In the genomic region with DNA sequence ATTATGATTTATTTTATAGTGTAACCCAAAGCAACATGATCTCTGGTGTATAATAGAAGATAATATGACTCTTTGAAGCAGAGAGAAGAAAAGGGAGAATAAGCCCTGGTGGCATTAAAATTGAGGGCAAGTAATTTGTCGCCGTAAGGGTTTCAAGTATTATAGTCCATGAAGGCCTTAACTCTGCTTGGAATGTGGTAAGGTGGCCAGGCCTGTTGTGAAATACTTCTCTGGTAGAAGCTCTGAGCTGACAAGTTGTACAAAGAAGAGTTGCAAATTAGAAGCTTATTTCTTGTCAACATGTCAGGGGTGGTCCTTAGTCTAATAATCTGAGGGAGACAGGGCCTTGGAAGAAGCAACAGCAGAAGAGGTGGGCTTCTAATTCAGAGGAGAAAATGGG, we compare ENCODE assay signal across 26 cellular contexts.
DNase-seq lines count a peak whose midpoint lies in the region; ATAC-seq, FAIRE-seq and TF ChIP-seq lines count a peak whose summit lies in the region.
"Had no signal": no experiment of that assay in that cellular context is flagged by ENCODE, and none has a peak within 500 bp of the region (broad histone marks: within the 10 kb centered on the region; RNA-seq: fewer than 3 reads in every experiment).

No MANE protein-coding gene starts in this region.

- no TSS peak for BruUV-seq in HepG2 (replicated peaks; lab: Mats Ljungman, UMichigan)

- no peak overlapping the region for H3K4me2 ChIP-seq in HepG2 (ENCODE audit: low read depth, low read length)
- H3K4me2 ChIP-seq: GM23338 had no signal

- no peaks in the 10 kb centered on the region for H3K9me3 Mint-ChIP-seq in activated T-helper 1 cell treated with anti-CD3 and anti-CD28 coated beads, Interleukin-12 subunit alpha, Interleukin-12 subunit beta, Interleukin-2, Interleukin-4 antibody, amounts not matched to agents 30 ng/mL and 10 ng/mL and 1 ng/mL, durations not matched to agents 14 hours and 24 hours and 36 hours
- H3K9me3 Mint-ChIP-seq: CD8-positive, alpha-beta T cell; GM23338 had no signal

- no peak overlapping the region for H3K4me3 Mint-ChIP-seq in activated T-helper 1 cell treated with anti-CD3 and anti-CD28 coated beads, Interleukin-12 subunit alpha, Interleukin-12 subunit beta, Interleukin-2, Interleukin-4 antibody, amounts not matched to agents 30 ng/mL and 10 ng/mL and 1 ng/mL, durations not matched to agents 14 hours and 24 hours and 36 hours
- H3K4me3 Mint-ChIP-seq: CD8-positive, alpha-beta T cell; GM23338 had no signal

- intact Hi-C loops in HepG2 (cut with micrococcal nuclease; ENCODE audit: unreplicated experiment): no loop called here
- intact Hi-C loops in right lobe of liver (cut with DNase I): no loop called here
- intact Hi-C loops in activated T-helper 1 cell treated with anti-CD3 and anti-CD28 coated beads, Interleukin-12 subunit alpha, Interleukin-12 subunit beta, Interleukin-2, Interleukin-4 antibody, amounts not matched to agents 30 ng/mL and 10 ng/mL and 1 ng/mL, durations not matched to agents 14 hours and 24 hours and 36 hours (cut with micrococcal nuclease): no loop called here

- H3K9ac ChIP-seq in HepG2 (ENCODE audit: insufficient read depth, low read depth, low read length): no peak overlapping the region

- no peak overlapping the region for H3K27ac Mint-ChIP-seq in activated T-helper 1 cell treated with anti-CD3 and anti-CD28 coated beads, Interleukin-12 subunit alpha, Interleukin-12 subunit beta, Interleukin-2, Interleukin-4 antibody, amounts not matched to agents 30 ng/mL and 10 ng/mL and 1 ng/mL, durations not matched to agents 14 hours and 24 hours and 36 hours
- H3K27ac Mint-ChIP-seq: CD8-positive, alpha-beta T cell; GM23338 had no signal

- 59% methylated on average over 2 of the region's 2 CpGs for WGBS in HepG2 (ENCODE audit: low lambda C conversion rate)
- 95% methylated on average over 2 of the region's 2 CpGs for WGBS in right lobe of liver (ENCODE audit: insufficient coverage, low coverage, low lambda C conversion rate, missing lambda C conversion rate)

- ATAC-seq in HepG2 (no peak), right lobe of liver (no peak), HG03439 (IDR thresholded peaks at IDR 0.05; ENCODE audit: unreplicated experiment) (no peak)
- ATAC-seq: CD8-positive, alpha-beta T cell; GM12878; GM23338 had no signal

- H3K4me1 ChIP-seq in HepG2 (ENCODE audit: insufficient read depth, low read length): no peaks in the 10 kb centered on the region
- H3K4me1 ChIP-seq in right lobe of liver: no peaks in the 10 kb centered on the region

- no peaks in the 10 kb centered on the region for H3K9me3 ChIP-seq in HepG2 (ENCODE audit: low read length)
- H3K9me3 ChIP-seq in right lobe of liver: no peaks in the 10 kb centered on the region
- H3K9me3 ChIP-seq: HAP-1 had no signal

- H3K79me2 ChIP-seq in HepG2 (ENCODE audit: insufficient read depth, low read length): no peaks in the 10 kb centered on the region

- TF ChIP-seq RAD21 in HepG2 (CRISPR knock-in tag; IDR thresholded peaks at IDR 0.05): no peak

- in situ Hi-C loops in HepG2 (cut with HindIII; ENCODE audit: extremely low pct_ligation_motif_present, low pct_unique_long_range_greater_than_20kb): no loop called here

- TF ChIP-seq CTCF in HepG2 (CRISPR knock-in tag; IDR thresholded peaks at IDR 0.05) (no peak), right lobe of liver (IDR thresholded peaks at IDR 0.05) (no peak), fibroblast of the aortic adventitia (IDR thresholded peaks at IDR 0.05; ENCODE audit: insufficient read depth, low read length) (no peak)

- POLR2A ChIA-PET in HepG2 (lab: Yijun Ruan, JAX): no interaction called here

- TF ChIP-seq EP300 in HepG2 (IDR thresholded peaks at IDR 0.05; ENCODE audit: low read depth in 2 of 2, low read length in 2 of 2) (no peak), HepG2 (CRISPR knock-in tag; IDR thresholded peaks at IDR 0.05; ENCODE audit: borderline replicate concordance) (no peak)

- H3K27me3 Mint-ChIP-seq in activated T-helper 1 cell treated with anti-CD3 and anti-CD28 coated beads, Interleukin-12 subunit alpha, Interleukin-12 subunit beta, Interleukin-2, Interleukin-4 antibody, amounts not matched to agents 30 ng/mL and 10 ng/mL and 1 ng/mL, durations not matched to agents 14 hours and 24 hours and 36 hours (ENCODE audit: insufficient read depth): no peaks in the 10 kb centered on the region

- no peak for FAIRE-seq in HepG2 (lab: Jason Lieb, UNC)
- FAIRE-seq in GM12891 (lab: Jason Lieb, UNC): no peak
- FAIRE-seq: GM12878 had no signal

- H2AFZ ChIP-seq in HepG2 (ENCODE audit: low read length): no peak overlapping the region
- H2AFZ ChIP-seq: GM23338 had no signal

- CTCF ChIA-PET in HepG2 (lab: Yijun Ruan, JAX; ENCODE audit: low intra/inter-chr PET ratio, low total read pairs): no interaction called here

- no peaks in the 10 kb centered on the region for H3K36me3 ChIP-seq in HepG2 (replicated peaks in 1 of 2; ENCODE audit: control insufficient read depth in 1 of 2, insufficient read depth in 2 of 2, low read length in 2 of 2)
- H3K36me3 ChIP-seq in right lobe of liver: no peaks in the 10 kb centered on the region
- H3K36me3 ChIP-seq: HAP-1 had no signal

- H3K36me3 Mint-ChIP-seq in activated T-helper 1 cell treated with anti-CD3 and anti-CD28 coated beads, Interleukin-12 subunit alpha, Interleukin-12 subunit beta, Interleukin-2, Interleukin-4 antibody, amounts not matched to agents 30 ng/mL and 10 ng/mL and 1 ng/mL, durations not matched to agents 14 hours and 24 hours and 36 hours (ENCODE audit: low read depth): no peaks in the 10 kb centered on the region
- H3K36me3 Mint-ChIP-seq: CD8-positive, alpha-beta T cell had no signal

- H4K20me1 ChIP-seq in HepG2 (ENCODE audit: insufficient read depth, low read length): no peaks in the 10 kb centered on the region

- no peak for TF ChIP-seq POLR2A in HepG2 (IDR thresholded peaks at IDR 0.05; ENCODE audit: insufficient read depth in 1 of 2, low read depth in 2 of 2, low read length in 2 of 2)
- no peak for TF ChIP-seq POLR2A in right lobe of liver (IDR thresholded peaks at IDR 0.05)
- no peak for TF ChIP-seq POLR2A in GM12891 (IDR thresholded peaks at IDR 0.05; ENCODE audit: low read depth, low read length)

- H3K27me3 ChIP-seq in HepG2 (ENCODE audit: control insufficient read depth in 1 of 2, insufficient read depth in 2 of 2, low read length in 2 of 2): no peaks in the 10 kb centered on the region
- no peaks in the 10 kb centered on the region for H3K27me3 ChIP-seq in right lobe of liver

- H3K4me3 ChIP-seq in HepG2 (replicated peaks in 1 of 3; ENCODE audit: insufficient read depth in 1 of 3, low read depth in 2 of 3, low read length in 3 of 3) (no peak overlapping the region), right lobe of liver (no peak overlapping the region), fibroblast of the aortic adventitia (ENCODE audit: low read depth, low read length) (no peak overlapping the region)
- H3K4me3 ChIP-seq: GM12878, GM23338, HAP-1 had no signal

- DNase-seq in HepG2 (ENCODE audit: low spot score) (no peak), right lobe of liver (no peak), fibroblast of the aortic adventitia (ENCODE audit: low read depth) (peak; percentile 14), renal cortical epithelial cell (ENCODE audit: low read depth) (peak; percentile 8), GM12891 (ENCODE audit: insufficient read length, low spot score) (no peak)
- DNase-seq in activated T-helper 1 cell treated with anti-CD3 and anti-CD28 coated beads, Interleukin-12 subunit alpha, Interleukin-12 subunit beta, Interleukin-2, Interleukin-4 antibody, amounts not matched to agents 30 ng/mL and 10 ng/mL and 1 ng/mL, durations not matched to agents 14 hours and 24 hours and 36 hours (ENCODE audit: low spot score): no peak
- DNase-seq: 8988T; AML-193; C1 segment of cervical spinal cord; CD8-positive, alpha-beta T cell; DND-41; KG1; NCI-H1092; NCI-H1436; NCI-H187 treated with DMSO at 0.1 percent for 48 hours; NCI-H226; NCI-H510A treated with DMSO at 0.1 percent for 48 hours; NCI-H748 treated with DMSO at 0.1 percent for 48 hours; NK-92 treated with Interleukin-12 subunit alpha and Interleukin-12 subunit beta, amount 100 ng/mL, for 24 hours; SHP77 treated with DMSO at 0.1 percent for 48 hours had no signal

- H3K27ac ChIP-seq in HepG2 (ENCODE audit: extremely low read length, insufficient read depth, low read length): no peak overlapping the region
- no peak overlapping the region for H3K27ac ChIP-seq in right lobe of liver
- H3K27ac ChIP-seq: HL-60, RWPE1 had no signal

- H3K4me1 Mint-ChIP-seq in activated T-helper 1 cell treated with anti-CD3 and anti-CD28 coated beads, Interleukin-12 subunit alpha, Interleukin-12 subunit beta, Interleukin-2, Interleukin-4 antibody, amounts not matched to agents 30 ng/mL and 10 ng/mL and 1 ng/mL, durations not matched to agents 14 hours and 24 hours and 36 hours (ENCODE audit: low read depth): no peaks in the 10 kb centered on the region

TF ChIP-seq in HepG2, 621 proteins besides CTCF, POLR2A, EP300 and RAD21 (continues in another document):
- TF ChIP-seq ZSCAN9 (CRISPR knock-in tag; IDR thresholded peaks at IDR 0.05; ENCODE audit: borderline replicate concordance): no peak
- TF ChIP-seq SP1 (IDR thresholded peaks at IDR 0.05): no peak
- TF ChIP-seq SP1 (CRISPR knock-in tag; IDR thresholded peaks at IDR 0.05): no peak
- no peak for TF ChIP-seq NR2F2 (IDR thresholded peaks at IDR 0.05; ENCODE audit: borderline replicate concordance, low read depth)
- no peak for TF ChIP-seq ZSCAN22 (CRISPR knock-in tag; IDR thresholded peaks at IDR 0.05)
- TF ChIP-seq ZMAT5 (CRISPR knock-in tag; IDR thresholded peaks at IDR 0.05; ENCODE audit: borderline replicate concordance, low read depth): no peak
- TF ChIP-seq NBN (conservative IDR thresholded peaks at IDR 0.05): no peak
- TF ChIP-seq U2AF2 (IDR thresholded peaks at IDR 0.05; ENCODE audit: low read depth, low read length): no peak

TF ChIP-seq in GM12891, 5 proteins besides CTCF, POLR2A, EP300 and RAD21:
- TF ChIP-seq POLR2AphosphoS5 (IDR thresholded peaks at IDR 0.05; ENCODE audit: low read depth, low read length) (no peak), SPI1 (IDR thresholded peaks at IDR 0.05; ENCODE audit: low read depth, low read length) (no peak), PAX5 (IDR thresholded peaks at IDR 0.05; ENCODE audit: insufficient read depth, low read length, severe bottlenecking) (no peak), TAF1 (IDR thresholded peaks at IDR 0.05; ENCODE audit: low read depth, low read length) (no peak), POU2F2 (IDR thresholded peaks at IDR 0.05; ENCODE audit: low read depth, low read length) (no peak)

Comparison
In these comparisons a context has a peak if more than half of its experiments do, and no peak if none do; other contexts are left out.
1. DNase-seq: peak in fibroblast of the aortic adventitia (single experiment) and renal cortical epithelial cell (single experiment); none in HepG2 (single experiment), right lobe of liver (0 of 3), activated T-helper 1 cell treated with anti-CD3 and anti-CD28 coated beads, Interleukin-12 subunit alpha, Interleukin-12 subunit beta, Interleukin-2, Interleukin-4 antibody, amounts not matched to agents 30 ng/mL and 10 ng/mL and 1 ng/mL, durations not matched to agents 14 hours and 24 hours and 36 hours (single experiment) and GM12891 (single experiment).